In the genomic region with DNA sequence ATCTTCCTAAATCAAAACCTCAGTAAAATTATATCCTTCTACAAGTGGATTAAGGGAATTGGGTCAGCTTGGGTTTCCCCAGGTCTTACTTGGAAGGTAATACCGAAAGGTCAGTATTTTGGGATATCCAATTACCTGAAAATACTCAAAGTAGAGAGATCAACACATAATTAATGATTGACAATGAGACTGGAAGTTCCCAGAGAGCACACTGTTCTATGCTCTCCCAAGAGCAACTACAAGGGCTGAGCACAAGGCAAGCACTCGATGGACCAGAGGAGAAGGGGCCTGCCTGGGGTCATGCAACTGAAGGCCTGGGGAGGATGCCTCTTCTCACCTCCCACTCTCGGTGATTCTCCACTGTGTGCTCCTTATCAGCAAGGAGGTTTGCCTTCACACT, we compare ENCODE assay signal across 26 cellular contexts.
DNase-seq lines count a peak whose midpoint lies in the region; ATAC-seq and TF ChIP-seq lines count a peak whose summit lies in the region.
"Had no signal": no experiment of that assay in that cellular context is flagged by ENCODE, and none has a peak within 500 bp of the region (broad histone marks: within the 10 kb centered on the region; RNA-seq: fewer than 3 reads in every experiment).

No MANE protein-coding gene starts in this region.

- H3K4me3 ChIP-seq in right atrium auricular region (no peak overlapping the region), brain microvascular endothelial cell (ENCODE audit: low read depth, low read length) (no peak overlapping the region)
- H3K4me3 ChIP-seq: BLaER1, GM12878 had no signal

- peak overlapping the region; percentile 1 for H3K27ac Mint-ChIP-seq in neural crest cell (ENCODE audit: unreplicated experiment)
- H3K27ac Mint-ChIP-seq: CD4-positive, alpha-beta memory T cell; CD4-positive, CD25-positive, alpha-beta regulatory T cell; CD8-positive, alpha-beta memory T cell had no signal

- H3K4me1 Mint-ChIP-seq in neural crest cell: no peaks in the 10 kb centered on the region
- H3K4me1 Mint-ChIP-seq: CD14-positive monocyte; CD4-positive, alpha-beta memory T cell; CD4-positive, CD25-positive, alpha-beta regulatory T cell; CD8-positive, alpha-beta memory T cell had no signal

- peak; percentile 78 for ATAC-seq in left lobe of liver
- ATAC-seq: GM12878 had no signal

- in situ Hi-C loops in brain microvascular endothelial cell (cut with HindIII; ENCODE audit: low pct_ligation_motif_present, low sequenced_read_pairs): no loop called here

- DNase-seq in cardiac septum (ENCODE audit: low spot score) (peak; percentile 24), right atrium auricular region (ENCODE audit: low spot score) (no peak), left lobe of liver (ENCODE audit: low spot score) (no peak), neural crest cell (ENCODE audit: low read depth, low spot score) (no peak), caudate nucleus (lab: John Stamatoyannopoulos, UW) (no peak), brain microvascular endothelial cell (no peak), amygdala (lab: John Stamatoyannopoulos, UW) (no peak)
- DNase-seq: 8988T; ACHN; BE2C; C1 segment of cervical spinal cord; CD4-positive, alpha-beta memory T cell; CD4-positive, CD25-positive, alpha-beta regulatory T cell; CD8-positive, alpha-beta memory T cell; COR-L47; DMS 273 treated with DMSO at 0.1 percent for 48 hours; DMS153; DMS53; DMS79; DND-41; EL; GDM1 had no signal

- no peak overlapping the region for H3K27ac ChIP-seq in right atrium auricular region
- H3K27ac ChIP-seq in VCaP: peak overlapping the region; percentile 26; the same call in 1 of the 2 replicates
- H3K27ac ChIP-seq in caudate nucleus (ENCODE audit: low read depth, low read length): no peak overlapping the region
- no peak overlapping the region for H3K27ac ChIP-seq in brain microvascular endothelial cell
- H3K27ac ChIP-seq: BLaER1 had no signal

- TF ChIP-seq CTCF in right atrium auricular region (IDR thresholded peaks at IDR 0.05) (no peak), VCaP (conservative IDR thresholded peaks at IDR 0.05) (no peak), neural crest cell (conservative IDR thresholded peaks at IDR 0.05) (no peak), brain microvascular endothelial cell (IDR thresholded peaks at IDR 0.05; ENCODE audit: low read depth, low read length, missing control alignments) (no peak)

- no peaks in the 10 kb centered on the region for H3K9me3 Mint-ChIP-seq in neural crest cell
- H3K9me3 Mint-ChIP-seq: CD4-positive, alpha-beta memory T cell; CD4-positive, CD25-positive, alpha-beta regulatory T cell; CD8-positive, alpha-beta memory T cell had no signal

- H3K27me3 Mint-ChIP-seq in neural crest cell (ENCODE audit: low read depth): no peaks in the 10 kb centered on the region
- H3K27me3 Mint-ChIP-seq: CD4-positive, alpha-beta memory T cell had no signal

- intact Hi-C loops in cardiac septum (cut with DNase I): no loop called here

- H3K4me3 Mint-ChIP-seq in neural crest cell: no peak overlapping the region
- H3K4me3 Mint-ChIP-seq: CD14-positive monocyte; CD4-positive, alpha-beta memory T cell; CD4-positive, CD25-positive, alpha-beta regulatory T cell; CD8-positive, alpha-beta memory T cell had no signal

- no peaks in the 10 kb centered on the region for H3K36me3 Mint-ChIP-seq in neural crest cell (ENCODE audit: low read depth)
- H3K36me3 Mint-ChIP-seq: CD14-positive monocyte; CD4-positive, alpha-beta memory T cell; CD4-positive, CD25-positive, alpha-beta regulatory T cell; CD8-positive, alpha-beta memory T cell had no signal

- H3K9me3 ChIP-seq in right atrium auricular region: no peaks in the 10 kb centered on the region
- H3K9me3 ChIP-seq: BE2C, BLaER1 had no signal

- H3K36me3 ChIP-seq in right atrium auricular region (no peaks in the 10 kb centered on the region), brain microvascular endothelial cell (replicated peaks) (no peaks in the 10 kb centered on the region)
- H3K36me3 ChIP-seq: BE2C, BLaER1 had no signal

- peaks cover 0 to 5% of the 10 kb centered on the region in 2 donors for H3K4me1 ChIP-seq in right atrium auricular region
- H3K4me1 ChIP-seq: BE2C had no signal

- H3K27me3 ChIP-seq in right atrium auricular region: no peaks in the 10 kb centered on the region
- H3K27me3 ChIP-seq in brain microvascular endothelial cell (replicated peaks): no peaks in the 10 kb centered on the region
- H3K27me3 ChIP-seq: BE2C, BLaER1 had no signal
